ENCODE assay signal across 24 cellular contexts in the genomic region with DNA sequence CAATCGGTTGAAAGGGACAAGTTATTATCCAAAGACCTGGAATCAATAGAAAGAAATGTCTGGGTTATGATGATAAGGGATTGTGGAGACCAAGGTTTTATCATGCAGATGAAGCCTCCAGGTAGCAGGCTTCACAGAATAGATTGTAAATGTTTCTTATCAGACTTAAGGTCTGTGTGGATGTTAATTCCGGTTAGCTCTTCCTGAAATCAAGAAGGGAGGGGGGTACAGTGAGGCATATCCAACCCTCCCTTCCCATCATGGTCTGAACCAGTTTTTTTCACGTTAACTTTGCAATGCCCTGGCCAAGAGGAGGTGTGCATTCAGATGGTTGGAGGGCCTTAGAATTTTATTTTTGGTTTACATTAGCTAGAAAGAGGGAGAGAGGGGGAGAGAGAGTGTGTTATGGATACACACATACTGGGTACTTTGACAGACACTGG. TPM values are rescaled to one million over a fixed set of nuclear protein-coding genes. Genes with fewer than 3 reads are reported as not detected.
"Had no signal": no experiment of that assay in that cellular context is flagged by ENCODE, and none has a peak within 500 bp of the region (broad histone marks: within the 10 kb centered on the region; RNA-seq: fewer than 3 reads in every experiment).

No MANE protein-coding gene starts in this region.

- H3K27me3 ChIP-seq: colonic mucosa, tibial nerve, vagina had no signal

- H3K4me2 ChIP-seq: smooth muscle cell had no signal

- H3K27ac ChIP-seq: colonic mucosa, prostate gland, tibial nerve, vagina had no signal

- H3K9me3 ChIP-seq: colonic mucosa, prostate gland, tibial nerve, vagina had no signal

- DNase-seq: activated B cell treated with CpG ODN at 0.5 μM for 24 hours; activated CD4-positive, alpha-beta T cell treated with anti-CD3 and anti-CD28 coated beads, Interleukin-2, amount 10 ng/mL, durations not matched to agents 24 days and 14 days; activated CD8-positive, alpha-beta memory T cell treated with anti-CD3 and anti-CD28 coated beads, Interleukin-2, amount 50 U/mL, for 48 hours; activated CD8-positive, alpha-beta T cell treated with anti-CD3 and anti-CD28 coated beads, Interleukin-2, amount 10 ng/mL, durations not matched to agents 7 days and 5 days; activated gamma-delta T cell; activated T-cell treated with anti-CD3 and anti-CD28 coated beads, Interleukin-2, amount 50 U/mL, for 72 hours; amniotic stem cell; central memory CD4-positive, alpha-beta T cell; colonic mucosa; foreskin fibroblast; glutamatergic neuron; immature natural killer cell; right cardiac atrium; stimulated activated CD4-positive, alpha-beta T cell treated with anti-CD3 and anti-CD28 coated beads, Interleukin-4, amount 100 ng/mL, for 4 hours; stimulated activated CD8-positive, alpha-beta memory T cell treated with anti-CD3 and anti-CD28 coated beads, Interleukin-4, amount 100 ng/mL, for 48 hours; stimulated activated naive CD4-positive, alpha-beta T cell treated with Interleukin-2 at 50 U/mL for 16 hours; substantia nigra; T-helper 9 cell had no signal

- ATAC-seq: right cardiac atrium had no signal

- H3K4me3 ChIP-seq: colonic mucosa, prostate gland, smooth muscle cell, tibial nerve, vagina had no signal

- H3K4me1 ChIP-seq: colonic mucosa, prostate gland, tibial nerve, vagina had no signal

- H3K36me3 ChIP-seq: colonic mucosa, prostate gland, tibial nerve, vagina had no signal

RNA-seq across cellular contexts. Expression of gene ACTR3C, which starts 10.0 kb away (rescaled TPM):
- polyA plus RNA-seq: neural cell had no signal

RNA-seq across cellular contexts. Expression of gene RARRES2, which starts 28.0 kb away (rescaled TPM):
- polyA plus RNA-seq: endothelial cell of umbilical vein, immature natural killer cell had no signal
